Comparison of ENCODE assay signal across 8 cellular contexts in the genomic region with DNA sequence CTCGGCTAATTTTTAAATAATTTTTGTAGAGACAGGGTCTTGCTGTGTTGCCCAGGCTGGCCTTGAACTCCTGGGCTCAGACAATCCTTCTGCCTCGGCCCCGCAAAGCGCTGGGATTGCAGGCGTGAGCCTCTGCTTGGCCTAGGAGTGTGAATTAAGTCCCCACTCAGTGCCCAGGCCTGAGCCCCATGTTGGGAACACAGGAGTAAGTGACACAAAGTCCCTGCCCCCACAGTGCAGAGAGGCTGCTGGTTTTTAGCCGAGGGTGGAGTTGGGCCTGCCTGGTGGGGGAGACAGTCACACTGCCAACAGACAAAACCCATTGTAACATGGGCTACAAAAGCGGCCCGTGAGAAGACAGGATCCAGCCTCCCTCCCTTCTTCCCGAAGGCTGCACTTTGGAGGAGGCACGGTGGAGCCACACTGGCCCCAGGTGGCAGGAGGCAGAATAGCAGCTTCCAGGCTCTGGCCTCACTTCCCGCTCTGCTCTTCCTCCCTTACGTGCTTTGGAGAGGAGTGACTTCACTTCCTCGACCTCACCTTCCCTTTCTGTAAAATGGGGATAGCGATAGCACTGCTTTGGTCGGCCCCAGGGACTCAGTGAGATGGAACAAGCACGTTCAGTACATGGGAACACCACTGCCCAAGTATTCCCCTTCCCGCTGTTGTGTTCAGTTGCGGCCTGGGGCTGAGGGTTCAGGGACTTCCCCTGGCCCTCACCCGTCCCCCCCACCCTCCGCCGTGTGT. TPM values are rescaled to one million over a fixed set of nuclear protein-coding genes. Genes with fewer than 3 reads are reported as not detected.
A peak's percentile ranks its signal among the peaks of the same experiment; 100 is the strongest.
DNase-seq lines count a peak whose midpoint lies in the region; ATAC-seq and TF ChIP-seq lines count a peak whose summit lies in the region.

No MANE protein-coding gene starts in this region.

- H3K36me3 ChIP-seq in testis (ENCODE audit: low read depth, missing control alignments), result no peaks in the 10 kb centered on the region

- DNase-seq in DMS153 treated with DMSO at 0.1 percent for 48 hours (lab: John Stamatoyannopoulos, UW; ENCODE audit: unreplicated experiment) (peak; percentile 67), RPMI7951 (ENCODE audit: low read depth) (peak; percentile 76), foreskin fibroblast (peak; percentile 76 to 91), neural crest cell (ENCODE audit: low read depth, low spot score) (peak; percentile 68), testis (peak; percentile 87)
- peak; percentile 58 for DNase-seq in Jurkat, Clone E6-1 (ENCODE audit: low read depth, low spot score)
- peak; percentile 25 for DNase-seq in activated effector memory CD4-positive, alpha-beta T cell treated with Interleukin-2 at 50 U/mL for 16 hours

- H3K4me3 ChIP-seq in Jurkat, Clone E6-1 (ENCODE audit: low read length), result no peak overlapping the region
- H3K4me3 ChIP-seq in foreskin fibroblast (ENCODE audit: low read depth in 1 of 2, low read length in 2 of 2) (no peak overlapping the region), testis (no peak overlapping the region)

- peaks cover 10% of the 10 kb centered on the region for H3K4me1 Mint-ChIP-seq in neural crest cell

- no peak for TF ChIP-seq POLR2A in testis (IDR thresholded peaks at IDR 0.05)

- intact Hi-C loops in testis (cut with DNase I; ENCODE audit: low total_unique reads), result loop anchor here (5.0 kb wide), 1 partner anchor 261 kb away; no protein-coding TSS in a partner anchor

- H3K9me3 Mint-ChIP-seq in neural crest cell, result no peaks in the 10 kb centered on the region

- TF ChIP-seq CTCF in foreskin fibroblast (IDR thresholded peaks at IDR 0.05; ENCODE audit: low read depth, low read length), result peak; percentile 99
- peak; percentile 96 for TF ChIP-seq CTCF in neural crest cell (conservative IDR thresholded peaks at IDR 0.05)
- TF ChIP-seq CTCF in testis (IDR thresholded peaks at IDR 0.05), result peak; percentile 87 to 97 (median 95)

- no peaks in the 10 kb centered on the region for H3K9me3 ChIP-seq in testis

- H3K27me3 Mint-ChIP-seq in neural crest cell (ENCODE audit: low read depth), result no peaks in the 10 kb centered on the region

- peaks cover 5% of the 10 kb centered on the region for H3K4me1 ChIP-seq in testis

- no peaks in the 10 kb centered on the region for H3K36me3 Mint-ChIP-seq in neural crest cell (ENCODE audit: low read depth)

- H3K27ac Mint-ChIP-seq in neural crest cell (ENCODE audit: unreplicated experiment), result no peak overlapping the region

- H3K27ac ChIP-seq in testis, result no peak overlapping the region

- no peak for ATAC-seq in HG02642 (IDR thresholded peaks at IDR 0.05; ENCODE audit: poor library complexity, unreplicated experiment)

- no peaks in the 10 kb centered on the region for H3K27me3 ChIP-seq in testis

- WGBS in testis, 2 donors, result 18 to 30% methylated on average over 13 to 21 of the region's 21 CpGs

- H3K4me3 Mint-ChIP-seq in neural crest cell, result peak overlapping the region; percentile 23

RNA-seq across cellular contexts. Expression of gene EHD2, which starts 15.2 kb away (rescaled TPM):
- polyA plus RNA-seq in Jurkat, Clone E6-1 (2012; ENCODE audit: insufficient read depth, insufficient read length), result not detected
- 65.1 and 67.4 TPM in 2 replicates for total RNA-seq in RPMI7951 (2014; rRNA removed; shearing (Covaris generic))
- total RNA-seq in neural crest cell (0.30 and 0.47 TPM in 2 replicates), testis (10 to 100 TPM; 26.8 to 33.9 TPM)
- polyA plus RNA-seq in testis (ENCODE audit: insufficient read depth, low read depth, low replicate concordance), result 37.0 TPM

RNA-seq across cellular contexts. Expression of gene NOP53, which starts 47.3 kb away (rescaled TPM):
- polyA plus RNA-seq in Jurkat, Clone E6-1 (2012; ENCODE audit: insufficient read depth, insufficient read length), result 629 TPM
- 32.8 and 39.4 TPM in 2 replicates for total RNA-seq in RPMI7951 (2014; rRNA removed; shearing (Covaris generic))
- total RNA-seq in neural crest cell (285 and 304 TPM in 2 replicates), testis (100 to 1,000 TPM; 166 to 325 TPM)
- polyA plus RNA-seq in testis (ENCODE audit: insufficient read depth, low read depth, low replicate concordance), result 309 TPM

Comparison
In these comparisons a context has a peak if more than half of its experiments do, and no peak if none do; other contexts are left out.
1. DNase-seq: peak in every context shown above with its lines; median percentile 87 in testis; 84 in foreskin fibroblast; 76 in RPMI7951; 68 in neural crest cell; 67 in DMS153 treated with DMSO at 0.1 percent for 48 hours; 58 in Jurkat, Clone E6-1; 25 in activated effector memory CD4-positive, alpha-beta T cell treated with Interleukin-2 at 50 U/mL for 16 hours.
2. RNA of gene EHD2, which starts 15.2 kb away (total RNA-seq): 65.1 to 67.4 TPM in RPMI7951 and 26.8 to 33.9 TPM in testis; 0.30 to 0.47 TPM in neural crest cell; every median in the first group is over 10 times any median in the second.
3. Peak in every context shown above with its lines, with median percentiles within 50 percentile points of each other: CTCF ChIP-seq.